ENCODE assay signal across 8 cellular contexts in genomic region chr1:33472349-33472980, GRCh38. TPM values are rescaled to one million over a fixed set of nuclear protein-coding genes. Genes with fewer than 3 reads are reported as not detected.
DNase-seq lines count a peak whose midpoint lies in the region; ATAC-seq and TF ChIP-seq lines count a peak whose summit lies in the region.

TSS of gene ZSCAN20 (plus strand) at chr1:33472645. CDS start at chr1:33479289, 6,644 bp downstream.

- H3K27me3 Mint-ChIP-seq in activated naive CD8-positive, alpha-beta T cell treated with anti-CD3 and anti-CD28 coated beads for 36 hours: no peaks in the 10 kb centered on the region

- no peaks in the 10 kb centered on the region for H4K20me1 ChIP-seq in osteoblast (ENCODE audit: insufficient read depth, low read length)

- H3K36me3 Mint-ChIP-seq in activated naive CD8-positive, alpha-beta T cell treated with anti-CD3 and anti-CD28 coated beads for 36 hours: peaks cover 1% of the 10 kb centered on the region

- ATAC-seq in HG02623 (IDR thresholded peaks at IDR 0.05; ENCODE audit: unreplicated experiment) (peak; percentile 90), thoracic aorta (ENCODE audit: insufficient number of reproducible peaks, low FRiP score, low read depth) (peak; percentile 89)

- H2AFZ ChIP-seq in osteoblast (ENCODE audit: low read length): peak within 1 kb of the TSS; percentile 95

- H3K27ac ChIP-seq in osteoblast (ENCODE audit: low read depth, low read length) (peak within 1 kb of the TSS; percentile 82), thoracic aorta (peak within 1 kb of the TSS; percentile 72 to 84)

- H3K4me2 ChIP-seq in osteoblast (ENCODE audit: insufficient read depth, low read length): peak within 1 kb of the TSS; percentile 97

- H3K36me3 ChIP-seq in osteoblast (ENCODE audit: insufficient read depth, low read length): no peaks in the 10 kb centered on the region
- no peaks in the 10 kb centered on the region for H3K36me3 ChIP-seq in thoracic aorta

- H3K79me2 ChIP-seq in osteoblast (ENCODE audit: insufficient read depth, low read length): peaks cover 27% of the 10 kb centered on the region

- H3K27ac Mint-ChIP-seq in activated naive CD8-positive, alpha-beta T cell treated with anti-CD3 and anti-CD28 coated beads for 36 hours: peak within 1 kb of the TSS; percentile 80

- CTCF ChIA-PET in GM10248 (lab: Yijun Ruan, JAX): interaction anchor here (0.9 to 10.5 kb wide), 7 partner anchors 8 to 357 kb away, joined by 3 to 158 read pairs (median 6); no protein-coding TSS in a partner anchor

- POLR2A ChIA-PET in GM10248 (lab: Yijun Ruan, JAX): no interaction called here

- H3K4me3 ChIP-seq in osteoblast (ENCODE audit: insufficient read depth, low read length) (peak within 1 kb of the TSS; percentile 85), thoracic aorta (peak within 1 kb of the TSS; percentile 79)

- DNase-seq in GM10248 (ENCODE audit: extremely low spot score) (peak; percentile 91), NCI-H1105 (lab: John Stamatoyannopoulos, UW) (peak; percentile 99), SKM-1 (lab: John Stamatoyannopoulos, UW; ENCODE audit: unreplicated experiment) (peak; percentile 95), head of caudate nucleus (peak; percentile 98 to 100 (median 99)), osteoblast (ENCODE audit: insufficient read length, low spot score, missing footprints) (peak; percentile 96), thoracic aorta (ENCODE audit: low spot score) (peak; percentile 91)
- DNase-seq in activated naive CD8-positive, alpha-beta T cell treated with anti-CD3 and anti-CD28 coated beads for 36 hours: peak; percentile 89

- H3K9me3 ChIP-seq in osteoblast (ENCODE audit: low read depth, low read length): no peaks in the 10 kb centered on the region
- no peaks in the 10 kb centered on the region for H3K9me3 ChIP-seq in thoracic aorta

- TF ChIP-seq CTCF in GM10248 (IDR thresholded peaks at IDR 0.05; ENCODE audit: control extremely low read depth, extremely low read depth, low read depth, missing control alignments) (no peak), osteoblast (IDR thresholded peaks at IDR 0.05; ENCODE audit: extremely low read depth, low read depth, low read length) (no peak), thoracic aorta (IDR thresholded peaks at IDR 0.05) (no peak)

- no peaks in the 10 kb centered on the region for H3K9me3 Mint-ChIP-seq in activated naive CD8-positive, alpha-beta T cell treated with anti-CD3 and anti-CD28 coated beads for 36 hours

- peak within 1 kb of the TSS; percentile 89 for H3K4me3 Mint-ChIP-seq in activated naive CD8-positive, alpha-beta T cell treated with anti-CD3 and anti-CD28 coated beads for 36 hours

- intact Hi-C loops in head of caudate nucleus (cut with DNase I): loop anchor here (10.0 kb wide), 1 partner anchor 348 kb away; no protein-coding TSS in a partner anchor

- H3K4me1 ChIP-seq in osteoblast (ENCODE audit: insufficient read depth, low read length) (peaks cover 29% of the 10 kb centered on the region), thoracic aorta (ENCODE audit: control insufficient read depth in 1 of 2, low read depth in 2 of 2) (peaks cover 10 to 49% of the 10 kb centered on the region in 2 donors)

- H3K27me3 ChIP-seq in osteoblast (ENCODE audit: insufficient read depth, low read length) (no peaks in the 10 kb centered on the region), thoracic aorta (replicated peaks; ENCODE audit: insufficient read depth) (no peaks in the 10 kb centered on the region)

- peaks cover 17% of the 10 kb centered on the region for H3K4me1 Mint-ChIP-seq in activated naive CD8-positive, alpha-beta T cell treated with anti-CD3 and anti-CD28 coated beads for 36 hours

RNA-seq across cellular contexts. Expression of gene ZSCAN20, which starts in this region (rescaled TPM):
- 1 to 10 TPM; 3.0 TPM for total RNA-seq in activated naive CD8-positive, alpha-beta T cell treated with anti-CD3 and anti-CD28 coated beads for 36 hours
- total RNA-seq in osteoblast: 9.8 and 11.2 TPM in 2 replicates
- 10 to 100 TPM in 1 of 2 donors, 1 to 10 TPM in 1; 7.6 to 15.4 TPM for total RNA-seq in thoracic aorta

Comparison
In these comparisons a context has a peak if more than half of its experiments do, and no peak if none do; other contexts are left out.
1. Peak in every context shown above with its lines: DNase-seq, ATAC-seq, H3K4me3 ChIP-seq and H3K27ac ChIP-seq.